ENCODE assay signal across 8 cellular contexts in genomic region chrX:53440631-53441517, GRCh38. TPM values are rescaled to one million over a fixed set of nuclear protein-coding genes. Genes with fewer than 3 reads are reported as not detected.
DNase-seq lines count a peak whose midpoint lies in the region; ATAC-seq and TF ChIP-seq lines count a peak whose summit lies in the region.

No MANE protein-coding gene starts in this region.

- H3K27ac Mint-ChIP-seq in activated B cell treated with CpG ODN at 0.5 μM for 24 hours: no peak overlapping the region

- H3K4me3 Mint-ChIP-seq in activated B cell treated with CpG ODN at 0.5 μM for 24 hours: peak overlapping the region; percentile 83

- H2AFZ ChIP-seq in Loucy (ENCODE audit: low read length): peak overlapping the region; percentile 85; the same call in 1 of the 2 replicates

- peak overlapping the region; percentile 76 for H3K4me2 ChIP-seq in Loucy (ENCODE audit: low read depth, low read length, poor library complexity, severe bottlenecking)

- no peaks in the 10 kb centered on the region for H3K9me3 ChIP-seq in Loucy (ENCODE audit: insufficient read depth, low read depth, low read length)
- H3K9me3 ChIP-seq in mucosa of stomach (ENCODE audit: control insufficient read depth, low read length): no peaks in the 10 kb centered on the region
- no peaks in the 10 kb centered on the region for H3K9me3 ChIP-seq in transverse colon

- peak overlapping the region; percentile 78 to 86 (median 82) for H3K27ac ChIP-seq in transverse colon

- H3K79me2 ChIP-seq in Loucy (ENCODE audit: insufficient read depth, low read length): no peaks in the 10 kb centered on the region

- H3K9me2 ChIP-seq in Loucy (replicated peaks; ENCODE audit: low read depth, low read length): no peaks in the 10 kb centered on the region

- H3K4me3 ChIP-seq in Loucy (ENCODE audit: low read length, poor library complexity, severe bottlenecking) (peak overlapping the region; percentile 76), epithelial cell of esophagus (ENCODE audit: low read length) (peak overlapping the region; percentile 40), mucosa of stomach (ENCODE audit: low read length) (peak overlapping the region; percentile 19), transverse colon (peak overlapping the region in 3 of 4 donors; percentile 27 to 40 (median 30))

- no peaks in the 10 kb centered on the region for H4K20me1 ChIP-seq in Loucy (ENCODE audit: insufficient read depth, low read length, poor library complexity, severe bottlenecking)

- intact Hi-C loops in activated B cell treated with CpG ODN at 0.5 μM for 24 hours (cut with micrococcal nuclease) (no loop called here), transverse colon (cut with DNase I; ENCODE audit: low total_unique reads) (no loop called here)

- H3K4me1 ChIP-seq in Loucy (ENCODE audit: insufficient read depth, low read length, poor library complexity, severe bottlenecking) (peaks cover 4% of the 10 kb centered on the region), mucosa of stomach (ENCODE audit: control insufficient read depth, insufficient read depth, low read length) (peaks cover 10% of the 10 kb centered on the region), transverse colon (peaks cover 0 to 13% (median 2%) of the 10 kb centered on the region in 4 donors)

- no peaks in the 10 kb centered on the region for H3K36me3 ChIP-seq in Loucy (ENCODE audit: insufficient read depth, low read length)
- H3K36me3 ChIP-seq in mucosa of stomach (ENCODE audit: control insufficient read depth, insufficient read depth, low read length): no peaks in the 10 kb centered on the region
- H3K36me3 ChIP-seq in transverse colon: no peaks in the 10 kb centered on the region

- H3K9ac ChIP-seq in Loucy (ENCODE audit: low read depth, low read length, poor library complexity, severe bottlenecking): peak overlapping the region; percentile 70
- peak overlapping the region; percentile 37 for H3K9ac ChIP-seq in mucosa of stomach (ENCODE audit: low read length)

- TF ChIP-seq POLR2A in transverse colon (IDR thresholded peaks at IDR 0.05): no peak

- H3K27me3 Mint-ChIP-seq in activated B cell treated with CpG ODN at 0.5 μM for 24 hours: peaks cover 9% of the 10 kb centered on the region

- H3F3A ChIP-seq in Loucy (ENCODE audit: low read depth): no peaks in the 10 kb centered on the region

- H3K4me1 Mint-ChIP-seq in activated B cell treated with CpG ODN at 0.5 μM for 24 hours: peaks cover 11% of the 10 kb centered on the region

- POLR2A ChIA-PET in activated B cell treated with CpG ODN at 0.5 μM for 24 hours (lab: Charles Lee): interaction anchor here (1.0 kb wide), 1 partner anchor 215 kb away, joined by 3 read pairs; no protein-coding TSS in a partner anchor

- in situ Hi-C loops in transverse colon (cut with MboI; ENCODE audit: low pct_ligation_motif_present in 1 of 4, low pct_unique_long_range_greater_than_20kb in 1 of 4, low sequenced_read_pairs in 3 of 4): loop anchor here in 2 of 4 donors (10.0 to 25.0 kb wide), 2 partner anchors 126 to 129 kb away; no protein-coding TSS in a partner anchor

- H3K27me3 ChIP-seq in Loucy (ENCODE audit: insufficient read depth, low read length, poor library complexity, severe bottlenecking): no peaks in the 10 kb centered on the region
- no peaks in the 10 kb centered on the region for H3K27me3 ChIP-seq in mucosa of stomach (ENCODE audit: control insufficient read depth, insufficient read depth, low read length)
- no peaks in the 10 kb centered on the region for H3K27me3 ChIP-seq in transverse colon

- no peaks in the 10 kb centered on the region for H3K9me3 Mint-ChIP-seq in activated B cell treated with CpG ODN at 0.5 μM for 24 hours

- H3K36me3 Mint-ChIP-seq in activated B cell treated with CpG ODN at 0.5 μM for 24 hours (ENCODE audit: low read depth): no peaks in the 10 kb centered on the region

- CTCF ChIA-PET in activated B cell treated with CpG ODN at 0.5 μM for 24 hours (lab: Charles Lee): interaction anchor here (0.7 kb wide), 1 partner anchor 155 kb away, joined by 3 read pairs; no protein-coding TSS in a partner anchor

- no peak for TF ChIP-seq EP300 in transverse colon (IDR thresholded peaks at IDR 0.05; ENCODE audit: low read depth)

- no peak for ATAC-seq in activated B cell treated with CpG ODN at 0.5 μM for 24 hours (ENCODE audit: low read depth)

- DNase-seq in DMS 273 treated with DMSO at 0.1 percent for 48 hours (lab: John Stamatoyannopoulos, UW) (peak; percentile 38), activated B cell treated with CpG ODN at 0.5 μM for 24 hours (no peak), epithelial cell of esophagus (ENCODE audit: low read depth) (peak; percentile 74), transverse colon (peak; percentile 72), GM19238 (ENCODE audit: insufficient read length, low spot score) (no peak), NAMALWA (ENCODE audit: low spot score) (no peak)

- no peak for TF ChIP-seq CTCF in Loucy (conservative IDR thresholded peaks at IDR 0.05; ENCODE audit: low read length)
- TF ChIP-seq CTCF in activated B cell treated with CpG ODN at 0.5 μM for 24 hours (IDR thresholded peaks at IDR 0.05): no peak
- TF ChIP-seq CTCF in epithelial cell of esophagus (IDR thresholded peaks at IDR 0.05; ENCODE audit: insufficient read depth, low read depth, low read length, missing control alignments): no peak
- no peak for TF ChIP-seq CTCF in transverse colon (IDR thresholded peaks at IDR 0.05)

- WGBS in transverse colon (ENCODE audit: low coverage in 1 of 2), 2 donors: 35% methylated on average over 38 of the region's 39 CpGs; no CpG with 5 or more reads in 1 of the 2 donors

RNA-seq across cellular contexts. Expression of gene HSD17B10, which starts 6.7 kb away (rescaled TPM):
- total RNA-seq in activated B cell treated with CpG ODN at 0.5 μM for 24 hours (108 and 114 TPM in 2 replicates), transverse colon (10 to 100 TPM; 12.5 to 47.5 (median 42.2) TPM)

RNA-seq across cellular contexts. Expression of gene RIBC1, which starts 18.2 kb away (rescaled TPM):
- total RNA-seq in activated B cell treated with CpG ODN at 0.5 μM for 24 hours: 0.86 and 0.91 TPM in 2 replicates
- total RNA-seq in transverse colon: 1 to 10 TPM in 1 of 4 donors, under 1 TPM in 1, not detected in 2; 0.79 to 1.1 TPM

RNA-seq across cellular contexts. Expression of gene SMC1A, which starts 18.4 kb away (rescaled TPM):
- total RNA-seq in activated B cell treated with CpG ODN at 0.5 μM for 24 hours (75.8 and 84.0 TPM in 2 replicates), transverse colon (100 to 1,000 TPM in 1 of 4 donors, 10 to 100 TPM in 3; 25.3 to 113 (median 52.9) TPM)

Comparison
In these comparisons a context has a peak if more than half of its experiments do, and no peak if none do; other contexts are left out.
1. DNase-seq: peak in DMS 273 treated with DMSO at 0.1 percent for 48 hours (single experiment), epithelial cell of esophagus (single experiment) and transverse colon (single experiment); none in activated B cell treated with CpG ODN at 0.5 μM for 24 hours (single experiment), GM19238 (single experiment) and NAMALWA (single experiment).
2. H3K4me3 ChIP-seq: peak in every context shown above with its lines; median percentile 76 in Loucy; 40 in epithelial cell of esophagus; 30 in transverse colon; 19 in mucosa of stomach.